Comparison of ENCODE assay signal across 12 cellular contexts in genomic region chr10:103273026-103273425, GRCh38. TPM values are rescaled to one million over a fixed set of nuclear protein-coding genes. Genes with fewer than 3 reads are reported as not detected.
DNase-seq lines count a peak whose midpoint lies in the region; ATAC-seq and TF ChIP-seq lines count a peak whose summit lies in the region.
"Had no signal": no experiment of that assay in that cellular context is flagged by ENCODE, and none has a peak within 500 bp of the region (broad histone marks: within the 10 kb centered on the region; RNA-seq: fewer than 3 reads in every experiment).

No MANE protein-coding gene starts in this region.

- H3K27ac ChIP-seq in HCT116 (ENCODE audit: low read depth, low read length), result peak overlapping the region; percentile 42; the same call in 1 of the 2 replicates
- H3K27ac ChIP-seq in neural progenitor cell, result no peak overlapping the region
- H3K27ac ChIP-seq: colonic mucosa had no signal

- H3K4me3 ChIP-seq in HCT116 (replicated peaks in 1 of 2; ENCODE audit: low read depth in 1 of 2, low read length in 2 of 2) (no peak overlapping the region), fibroblast of the aortic adventitia (ENCODE audit: low read depth, low read length) (no peak overlapping the region), skeletal muscle satellite cell (ENCODE audit: low read length) (no peak overlapping the region), neural progenitor cell (no peak overlapping the region)
- H3K4me3 ChIP-seq: colonic mucosa had no signal

- H3K4me2 ChIP-seq in HCT116 (ENCODE audit: low read length) (peak overlapping the region; percentile 51), skeletal muscle satellite cell (ENCODE audit: low read length) (peak overlapping the region; percentile 22), neural progenitor cell (no peak overlapping the region)

- TF ChIP-seq POLR2A in HCT116 (IDR thresholded peaks at IDR 0.05; ENCODE audit: borderline replicate concordance, extremely low read depth, insufficient read depth, insufficient read length), result no peak

- H3F3A ChIP-seq in neural progenitor cell (ENCODE audit: low read depth), result peaks cover 19% of the 10 kb centered on the region

- ATAC-seq in HCT116, result peak; percentile 99
- ATAC-seq in HG03135 (IDR thresholded peaks at IDR 0.05; ENCODE audit: unreplicated experiment), result no peak
- ATAC-seq in activated CD8-positive, alpha-beta memory T cell treated with anti-CD3 and anti-CD28 coated beads, Interleukin-2, amount 10 ng/mL, durations not matched to agents 7 days and 5 days, result no peak

- TF ChIP-seq CTCF in HCT116 (IDR thresholded peaks at IDR 0.05 in 2 of 3, conservative IDR thresholded peaks at IDR 0.05 in 1 of 3; ENCODE audit: borderline replicate concordance in 1 of 3, insufficient read depth in 1 of 3, low read depth in 2 of 3, low read length in 2 of 3), result no peak
- no peak for TF ChIP-seq CTCF in fibroblast of the aortic adventitia (IDR thresholded peaks at IDR 0.05; ENCODE audit: insufficient read depth, low read length)
- TF ChIP-seq CTCF in neural progenitor cell (IDR thresholded peaks at IDR 0.05), result no peak

- H3K27ac Mint-ChIP-seq in neural progenitor cell, result no peak overlapping the region
- H3K27ac Mint-ChIP-seq in activated CD8-positive, alpha-beta memory T cell treated with anti-CD3 and anti-CD28 coated beads, Interleukin-2, amount 10 ng/mL, durations not matched to agents 7 days and 5 days, result no peak overlapping the region

- POLR2A ChIA-PET in HCT116 (lab: Charles Lee), result no interaction called here

- DNase-seq in HCT116 (ENCODE audit: low read depth, low spot score), result peak; percentile 95
- DNase-seq in SK-MEL-5 (ENCODE audit: low read depth, low spot score), result peak; percentile 67
- DNase-seq in fibroblast of the aortic adventitia (ENCODE audit: low read depth), result peak; percentile 98
- DNase-seq in neural progenitor cell (ENCODE audit: low spot score), result no peak
- no peak for DNase-seq in activated CD8-positive, alpha-beta memory T cell treated with anti-CD3 and anti-CD28 coated beads, Interleukin-2, amount 10 ng/mL, durations not matched to agents 7 days and 5 days
- DNase-seq in NCI-H774 (lab: John Stamatoyannopoulos, UW), result no peak
- DNase-seq: activated CD4-positive, alpha-beta T cell treated with anti-CD3 and anti-CD28 coated beads, Interleukin-2, amount 50 U/mL, for 48 hours; colonic mucosa; NCI-H2029 treated with DMSO at 0.1 percent for 48 hours had no signal

- no peaks in the 10 kb centered on the region for H3K9me3 ChIP-seq in HCT116 (ENCODE audit: control insufficient read depth in 1 of 2, insufficient read depth in 1 of 2, low read depth in 1 of 2, low read length in 2 of 2)
- H3K9me3 ChIP-seq in skeletal muscle satellite cell (replicated peaks; ENCODE audit: low read length), result no peaks in the 10 kb centered on the region
- H3K9me3 ChIP-seq in neural progenitor cell (ENCODE audit: low read depth), result no peaks in the 10 kb centered on the region
- H3K9me3 ChIP-seq: colonic mucosa had no signal

- H3K9ac ChIP-seq in HCT116 (ENCODE audit: low read length) (no peak overlapping the region), skeletal muscle satellite cell (ENCODE audit: low read depth, low read length) (no peak overlapping the region), neural progenitor cell (no peak overlapping the region)

- in situ Hi-C loops in SK-MEL-5 (cut with HindIII; ENCODE audit: low pct_unique_long_range_greater_than_20kb, low sequenced_read_pairs), result no loop called here

- peaks cover 18% of the 10 kb centered on the region for H3K27me3 Mint-ChIP-seq in neural progenitor cell (ENCODE audit: insufficient read depth, low read depth)
- H3K27me3 Mint-ChIP-seq in activated CD8-positive, alpha-beta memory T cell treated with anti-CD3 and anti-CD28 coated beads, Interleukin-2, amount 10 ng/mL, durations not matched to agents 7 days and 5 days, result peaks cover 46% of the 10 kb centered on the region

- H3K79me2 ChIP-seq in HCT116 (ENCODE audit: insufficient read depth, low read length), result no peaks in the 10 kb centered on the region
- no peaks in the 10 kb centered on the region for H3K79me2 ChIP-seq in neural progenitor cell (ENCODE audit: low read depth)

- intact Hi-C loops in HCT116 (cut with micrococcal nuclease), result no loop called here

- BruUV-seq in HCT116 (replicated peaks; lab: Mats Ljungman, UMichigan), result no TSS peak

- TF ChIP-seq RAD21 in HCT116 (IDR thresholded peaks at IDR 0.05; ENCODE audit: low read depth), result peak; percentile 33; the same call in 1 of the 2 replicates

- H4K20me1 ChIP-seq in HCT116 (ENCODE audit: insufficient read depth) (no peaks in the 10 kb centered on the region), neural progenitor cell (ENCODE audit: low read depth) (peaks cover 15% of the 10 kb centered on the region)

- peaks cover 5% of the 10 kb centered on the region; the same call in 1 of the 2 replicates for H3K27me3 ChIP-seq in HCT116 (ENCODE audit: insufficient read depth, low read length)
- H3K27me3 ChIP-seq in skeletal muscle satellite cell (ENCODE audit: control insufficient read depth, insufficient read depth, low read length), result peaks cover 30% of the 10 kb centered on the region
- peaks cover 49% of the 10 kb centered on the region for H3K27me3 ChIP-seq in neural progenitor cell

- no peaks in the 10 kb centered on the region for H3K9me2 ChIP-seq in HCT116 (ENCODE audit: insufficient read depth)

- peaks cover 8% of the 10 kb centered on the region for H3K4me1 Mint-ChIP-seq in neural progenitor cell
- peaks cover 12% of the 10 kb centered on the region for H3K4me1 Mint-ChIP-seq in activated CD8-positive, alpha-beta memory T cell treated with anti-CD3 and anti-CD28 coated beads, Interleukin-2, amount 10 ng/mL, durations not matched to agents 7 days and 5 days

- CTCF ChIA-PET in HCT116 (lab: Charles Lee), result no interaction called here
- CTCF ChIA-PET in activated CD8-positive, alpha-beta memory T cell treated with anti-CD3 and anti-CD28 coated beads, Interleukin-2, amount 10 ng/mL, durations not matched to agents 7 days and 5 days (lab: Charles Lee), result no interaction called here

- H3K36me3 ChIP-seq in HCT116 (ENCODE audit: control insufficient read depth in 1 of 2, insufficient read depth in 2 of 2, low read length in 2 of 2) (no peaks in the 10 kb centered on the region), skeletal muscle satellite cell (ENCODE audit: insufficient read depth, low read length) (no peaks in the 10 kb centered on the region), neural progenitor cell (no peaks in the 10 kb centered on the region)
- H3K36me3 ChIP-seq: colonic mucosa had no signal

- no peak overlapping the region for H2AFZ ChIP-seq in HCT116 (ENCODE audit: low read depth, low read length, poor library complexity, severe bottlenecking)
- H2AFZ ChIP-seq in neural progenitor cell (replicated peaks), result no peak overlapping the region

- H3K4me1 ChIP-seq in HCT116 (ENCODE audit: control insufficient read depth in 1 of 2, insufficient read depth in 2 of 2, low read length in 2 of 2), result peaks cover 12 to 23% of the 10 kb centered on the region in 2 experiments
- H3K4me1 ChIP-seq in skeletal muscle satellite cell (ENCODE audit: control insufficient read depth, insufficient read depth, low read length), result peaks cover 24% of the 10 kb centered on the region
- peaks cover 9% of the 10 kb centered on the region for H3K4me1 ChIP-seq in neural progenitor cell
- H3K4me1 ChIP-seq: colonic mucosa had no signal

- no peak overlapping the region for H3K4me3 Mint-ChIP-seq in neural progenitor cell
- H3K4me3 Mint-ChIP-seq in activated CD8-positive, alpha-beta memory T cell treated with anti-CD3 and anti-CD28 coated beads, Interleukin-2, amount 10 ng/mL, durations not matched to agents 7 days and 5 days, result no peak overlapping the region

- no peaks in the 10 kb centered on the region for H3K9me3 Mint-ChIP-seq in neural progenitor cell
- H3K9me3 Mint-ChIP-seq in activated CD8-positive, alpha-beta memory T cell treated with anti-CD3 and anti-CD28 coated beads, Interleukin-2, amount 10 ng/mL, durations not matched to agents 7 days and 5 days (ENCODE audit: low read depth), result no peaks in the 10 kb centered on the region

- RAD21 ChIA-PET in HCT116 (lab: Charles Lee; ENCODE audit: low non-redundant PET in 1 of 2, low total read pairs in 2 of 2, uncharacterized antibody in 2 of 2, unreplicated experiment in 2 of 2), result no interaction called here

- no peaks in the 10 kb centered on the region for H3K36me3 Mint-ChIP-seq in neural progenitor cell
- no peaks in the 10 kb centered on the region for H3K36me3 Mint-ChIP-seq in activated CD8-positive, alpha-beta memory T cell treated with anti-CD3 and anti-CD28 coated beads, Interleukin-2, amount 10 ng/mL, durations not matched to agents 7 days and 5 days

RNA-seq across cellular contexts. Expression of gene INA, which starts 3.9 kb away (rescaled TPM):
- not detected for total RNA-seq in HCT116 (2021; ENCODE audit: unreplicated experiment)
- not detected in 2 replicates for polyA plus RNA-seq in HCT116 (2012)
- 0.37 and 0.56 TPM in 2 replicates for total RNA-seq in SK-MEL-5 (2014; rRNA removed; shearing (Covaris generic))
- polyA plus RNA-seq in SK-MEL-5 (2015; cell fraction: cytosol; rRNA removed), result 0.61 and 0.71 TPM in 2 replicates
- 0.22 TPM in 1 of 2 replicates, not detected in the other for polyA plus RNA-seq in SK-MEL-5 (2015; cell fraction: nucleus; rRNA removed)
- 0.33 and 0.90 TPM in 2 replicates for total RNA-seq in fibroblast of the aortic adventitia (ENCODE audit: low replicate concordance)
- 0.22 and 0.25 TPM in 2 replicates for total RNA-seq in skeletal muscle satellite cell (2012; rRNA removed)
- total RNA-seq in neural progenitor cell (ENCODE audit: low replicate concordance), result 9.7 and 9.8 TPM in 2 replicates
- under 1 TPM; 0.09 to 0.70 TPM for total RNA-seq in activated CD8-positive, alpha-beta memory T cell treated with anti-CD3 and anti-CD28 coated beads, Interleukin-2, amount 10 ng/mL, durations not matched to agents 7 days and 5 days

RNA-seq across cellular contexts. Expression of gene RPEL1, which starts 27.3 kb away (rescaled TPM):
- 0.10 TPM for total RNA-seq in HCT116 (2021; ENCODE audit: unreplicated experiment)
- 0.03 TPM in 1 of 2 replicates, not detected in the other for polyA plus RNA-seq in HCT116 (2012)
- total RNA-seq in SK-MEL-5 (2014; rRNA removed; shearing (Covaris generic)), result 0.05 TPM in 1 of 2 replicates, not detected in the other
- 0.04 TPM in 2 replicates for polyA plus RNA-seq in SK-MEL-5 (2015; cell fraction: cytosol; rRNA removed)
- not detected in 2 replicates for polyA plus RNA-seq in SK-MEL-5 (2015; cell fraction: nucleus; rRNA removed)
- total RNA-seq in fibroblast of the aortic adventitia (ENCODE audit: low replicate concordance), result under 0.01 and 0.82 TPM in 2 replicates
- total RNA-seq in skeletal muscle satellite cell (2012; rRNA removed), result under 0.01 and 0.25 TPM in 2 replicates
- not detected in 2 replicates for total RNA-seq in neural progenitor cell (ENCODE audit: low replicate concordance)
- not detected for total RNA-seq in activated CD8-positive, alpha-beta memory T cell treated with anti-CD3 and anti-CD28 coated beads, Interleukin-2, amount 10 ng/mL, durations not matched to agents 7 days and 5 days
- total RNA-seq: colonic mucosa, mononuclear cell had no signal

Comparison
In these comparisons a context has a peak if more than half of its experiments do, and no peak if none do; other contexts are left out.
1. DNase-seq: peak in HCT116 (single experiment), SK-MEL-5 (single experiment) and fibroblast of the aortic adventitia (single experiment); none in neural progenitor cell (single experiment), activated CD8-positive, alpha-beta memory T cell treated with anti-CD3 and anti-CD28 coated beads, Interleukin-2, amount 10 ng/mL, durations not matched to agents 7 days and 5 days (single experiment) and NCI-H774 (single experiment).